In genomic region chr11:88404363-88404762, GRCh38 we compare ENCODE assay signal across 26 cellular contexts.
DNase-seq lines count a peak whose midpoint lies in the region; ATAC-seq and TF ChIP-seq lines count a peak whose summit lies in the region.
"Had no signal": no experiment of that assay in that cellular context is flagged by ENCODE, and none has a peak within 500 bp of the region (broad histone marks: within the 10 kb centered on the region; RNA-seq: fewer than 3 reads in every experiment).

No MANE protein-coding gene starts in this region.

- DNase-seq in ACHN, result peak; percentile 50
- DNase-seq in coronary artery (ENCODE audit: low spot score), result no peak
- peak; percentile 37 for DNase-seq in kidney tubule cell (ENCODE audit: low spot score)
- no peak for DNase-seq in NCI-H2196 treated with DMSO at 0.1 percent for 48 hours (lab: John Stamatoyannopoulos, UW; ENCODE audit: unreplicated experiment)
- DNase-seq in amniotic stem cell (lab: John Stamatoyannopoulos, UW), result no peak
- DNase-seq: activated gamma-delta T cell treated with Interleukin-2 at 50 U/mL for 16 hours; activated T-cell treated with anti-CD3 and anti-CD28 coated beads, Interleukin-2, amount 50 U/mL, for 24 hours; cortex of kidney; EL; endodermal cell; heart right ventricle; naive thymus-derived CD8-positive, alpha-beta T cell; NCI-H1105; NCI-H2029; ovary; PC-3; spleen; stimulated activated CD4-positive, alpha-beta T cell treated with anti-CD3 and anti-CD28 coated beads, Interleukin-2, amount 100 ng/mL, for 48 hours had no signal

- TF ChIP-seq CTCF in coronary artery (IDR thresholded peaks at IDR 0.05), result no peak

- no peaks in the 10 kb centered on the region for H3K9me3 ChIP-seq in KOPT-K1 (ENCODE audit: insufficient read depth, low read length, poor library complexity, severe bottlenecking)
- H3K9me3 ChIP-seq: HAP-1, heart right ventricle, ovary, spleen had no signal

- ATAC-seq in HG02973 (IDR thresholded peaks at IDR 0.05; ENCODE audit: unreplicated experiment) (no peak), HG02678 (IDR thresholded peaks at IDR 0.05; ENCODE audit: unreplicated experiment) (no peak)
- ATAC-seq: activated CD4-positive, CD25-positive, alpha-beta regulatory T cell treated with anti-CD3 and anti-CD28 coated beads, Interleukin-2, amount 50 U/mL, for 24 hours; naive thymus-derived CD8-positive, alpha-beta T cell; PC-3; Right ventricle myocardium inferior; stimulated activated effector memory CD8-positive, alpha-beta T cell treated with anti-CD3 and anti-CD28 coated beads, Interleukin-12 subunit alpha, Interleukin-12 subunit beta, amount 100 ng/mL, for 72 hours had no signal

- H3K36me3 ChIP-seq in KOPT-K1 (ENCODE audit: insufficient read depth, low read length), result no peaks in the 10 kb centered on the region
- H3K36me3 ChIP-seq: HAP-1, heart right ventricle, ovary, spleen had no signal

- peak overlapping the region; percentile 9 for H3K4me3 ChIP-seq in coronary artery
- H3K4me3 ChIP-seq: HAP-1, ovary, spleen had no signal

- in situ Hi-C loops in ACHN (cut with HindIII; ENCODE audit: low pct_ligation_motif_present, low pct_unique_long_range_greater_than_20kb, low sequenced_read_pairs), result no loop called here

- H3K27ac ChIP-seq in KOPT-K1 (ENCODE audit: low read depth, low read length, poor library complexity, severe bottlenecking), result peak overlapping the region; percentile 26
- peak overlapping the region in 1 of 2 donors; percentile 3 for H3K27ac ChIP-seq in coronary artery
- H3K27ac ChIP-seq: HL-60, ovary had no signal

Comparison
In these comparisons a context has a peak if more than half of its experiments do, and no peak if none do; other contexts are left out.
1. DNase-seq: peak in ACHN (single experiment) and kidney tubule cell (single experiment); none in coronary artery (single experiment), NCI-H2196 treated with DMSO at 0.1 percent for 48 hours (single experiment) and amniotic stem cell (single experiment).